In the genomic region with DNA sequence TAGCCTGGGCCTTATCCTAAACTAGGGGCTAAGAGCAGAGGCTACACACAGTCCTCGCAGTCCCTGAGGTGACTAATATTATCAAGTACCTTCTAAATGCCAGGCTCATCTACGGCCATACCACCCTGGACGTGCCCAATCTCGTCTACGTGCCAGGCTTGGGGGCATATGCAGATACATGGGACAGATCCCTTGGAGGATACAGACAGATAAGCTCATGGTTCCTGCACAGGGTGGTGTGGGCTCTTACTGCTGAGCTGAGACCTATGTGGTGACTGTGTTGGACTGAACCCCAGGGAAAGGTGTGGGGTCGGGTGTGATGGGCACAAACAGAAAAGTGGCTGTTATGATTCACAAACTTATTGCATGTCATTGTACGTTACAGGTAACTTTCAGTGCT, we compare ENCODE assay signal across 1 cellular context.
TF ChIP-seq lines count a peak whose summit lies in the region.

No MANE protein-coding gene starts in this region.

TF ChIP-seq in K562, 482 proteins besides CTCF, POLR2A, EP300 and RAD21 (continued from another document):
- TF ChIP-seq POLR2AphosphoS2 (IDR thresholded peaks at IDR 0.05; ENCODE audit: low read length) = no peak
- no peak for TF ChIP-seq NR3C1 (CRISPR knock-in tag; IDR thresholded peaks at IDR 0.05)
- TF ChIP-seq, protein P1, sequence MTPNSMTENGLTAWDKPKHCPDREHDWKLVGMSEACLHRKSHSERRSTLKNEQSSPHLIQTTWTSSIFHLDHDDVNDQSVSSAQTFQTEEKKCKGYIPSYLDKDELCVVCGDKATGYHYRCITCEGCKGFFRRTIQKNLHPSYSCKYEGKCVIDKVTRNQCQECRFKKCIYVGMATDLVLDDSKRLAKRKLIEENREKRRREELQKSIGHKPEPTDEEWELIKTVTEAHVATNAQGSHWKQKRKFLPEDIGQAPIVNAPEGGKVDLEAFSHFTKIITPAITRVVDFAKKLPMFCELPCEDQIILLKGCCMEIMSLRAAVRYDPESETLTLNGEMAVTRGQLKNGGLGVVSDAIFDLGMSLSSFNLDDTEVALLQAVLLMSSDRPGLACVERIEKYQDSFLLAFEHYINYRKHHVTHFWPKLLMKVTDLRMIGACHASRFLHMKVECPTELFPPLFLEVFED (CRISPR knock-in tag; conservative IDR thresholded peaks at IDR 0.05) = no peak
- no peak for TF ChIP-seq ZNF224 (CRISPR knock-in tag; IDR thresholded peaks at IDR 0.05)
- TF ChIP-seq, protein P2, sequence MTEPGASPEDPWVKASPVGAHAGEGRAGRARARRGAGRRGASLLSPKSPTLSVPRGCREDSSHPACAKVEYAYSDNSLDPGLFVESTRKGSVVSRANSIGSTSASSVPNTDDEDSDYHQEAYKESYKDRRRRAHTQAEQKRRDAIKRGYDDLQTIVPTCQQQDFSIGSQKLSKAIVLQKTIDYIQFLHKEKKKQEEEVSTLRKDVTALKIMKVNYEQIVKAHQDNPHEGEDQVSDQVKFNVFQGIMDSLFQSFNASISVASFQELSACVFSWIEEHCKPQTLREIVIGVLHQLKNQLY (CRISPR knock-in tag; conservative IDR thresholded peaks at IDR 0.05) = no peak
- TF ChIP-seq, protein P3, sequence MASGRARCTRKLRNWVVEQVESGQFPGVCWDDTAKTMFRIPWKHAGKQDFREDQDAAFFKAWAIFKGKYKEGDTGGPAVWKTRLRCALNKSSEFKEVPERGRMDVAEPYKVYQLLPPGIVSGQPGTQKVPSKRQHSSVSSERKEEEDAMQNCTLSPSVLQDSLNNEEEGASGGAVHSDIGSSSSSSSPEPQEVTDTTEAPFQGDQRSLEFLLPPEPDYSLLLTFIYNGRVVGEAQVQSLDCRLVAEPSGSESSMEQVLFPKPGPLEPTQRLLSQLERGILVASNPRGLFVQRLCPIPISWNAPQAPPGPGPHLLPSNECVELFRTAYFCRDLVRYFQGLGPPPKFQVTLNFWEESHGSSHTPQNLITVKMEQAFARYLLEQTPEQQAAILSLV (tag; IDR thresholded peaks at IDR 0.05) = no peak
- no peak for TF ChIP-seq NCOA1 (IDR thresholded peaks at IDR 0.05; ENCODE audit: low read depth)
- no peak for TF ChIP-seq NFXL1 (CRISPR knock-in tag; IDR thresholded peaks at IDR 0.05)
- TF ChIP-seq ZNF232 (CRISPR knock-in tag; IDR thresholded peaks at IDR 0.05) = no peak
- no peak for TF ChIP-seq NR2C1 (IDR thresholded peaks at IDR 0.05)
- TF ChIP-seq NR2C1 (tag; IDR thresholded peaks at IDR 0.05) = 0 out of 2 replicates have a peak, but pooled peaks have one; percentile 3
- TF ChIP-seq DPF2 (IDR thresholded peaks at IDR 0.05) = no peak
- TF ChIP-seq HCFC1 (IDR thresholded peaks at IDR 0.05; ENCODE audit: low read depth, low read length) = no peak
- TF ChIP-seq, protein P4, sequence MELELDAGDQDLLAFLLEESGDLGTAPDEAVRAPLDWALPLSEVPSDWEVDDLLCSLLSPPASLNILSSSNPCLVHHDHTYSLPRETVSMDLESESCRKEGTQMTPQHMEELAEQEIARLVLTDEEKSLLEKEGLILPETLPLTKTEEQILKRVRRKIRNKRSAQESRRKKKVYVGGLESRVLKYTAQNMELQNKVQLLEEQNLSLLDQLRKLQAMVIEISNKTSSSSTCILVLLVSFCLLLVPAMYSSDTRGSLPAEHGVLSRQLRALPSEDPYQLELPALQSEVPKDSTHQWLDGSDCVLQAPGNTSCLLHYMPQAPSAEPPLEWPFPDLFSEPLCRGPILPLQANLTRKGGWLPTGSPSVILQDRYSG (tag; conservative IDR thresholded peaks at IDR 0.05; ENCODE audit: low read depth) = 0 out of 2 replicates have a peak, but pooled peaks have one; percentile 32
- TF ChIP-seq SNIP1 (IDR thresholded peaks at IDR 0.05; ENCODE audit: low read depth) = no peak
- TF ChIP-seq, protein P5, sequence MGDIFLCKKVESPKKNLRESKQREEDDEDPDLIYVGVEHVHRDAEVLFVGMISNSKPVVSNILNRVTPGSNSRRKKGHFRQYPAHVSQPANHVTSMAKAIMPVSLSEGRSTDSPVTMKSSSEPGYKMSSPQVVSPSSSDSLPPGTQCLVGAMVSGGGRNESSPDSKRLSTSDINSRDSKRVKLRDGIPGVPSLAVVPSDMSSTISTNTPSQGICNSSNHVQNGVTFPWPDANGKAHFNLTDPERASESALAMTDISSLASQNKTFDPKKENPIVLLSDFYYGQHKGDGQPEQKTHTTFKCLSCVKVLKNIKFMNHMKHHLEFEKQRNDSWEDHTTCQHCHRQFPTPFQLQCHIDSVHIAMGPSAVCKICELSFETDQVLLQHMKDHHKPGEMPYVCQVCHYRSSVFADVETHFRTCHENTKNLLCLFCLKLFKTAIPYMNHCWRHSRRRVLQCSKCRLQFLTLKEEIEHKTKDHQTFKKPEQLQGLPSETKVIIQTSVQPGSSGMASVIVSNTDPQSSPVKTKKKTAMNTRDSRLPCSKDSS (IDR thresholded peaks at IDR 0.05; ENCODE audit: low read depth, partially characterized antibody) = no peak
- no peak for TF ChIP-seq ZNF785 (CRISPR knock-in tag; IDR thresholded peaks at IDR 0.05)
- TF ChIP-seq NR4A1 (CRISPR knock-in tag; IDR thresholded peaks at IDR 0.05) = no peak
- no peak for TF ChIP-seq NR4A1 (tag; IDR thresholded peaks at IDR 0.05)
